8 cellular contexts compared by ENCODE assay signal in genomic region chr2:149597050-149598013, GRCh38. TPM values are rescaled to one million over a fixed set of nuclear protein-coding genes. Genes with fewer than 3 reads are reported as not detected.
DNase-seq lines count a peak whose midpoint lies in the region; ATAC-seq and TF ChIP-seq lines count a peak whose summit lies in the region.

No MANE protein-coding gene starts in this region.

- no peaks in the 10 kb centered on the region for H3K27me3 Mint-ChIP-seq in Calu3 (ENCODE audit: unreplicated experiment)
- peaks cover 21% of the 10 kb centered on the region for H3K27me3 Mint-ChIP-seq in activated CD4-positive, alpha-beta T cell treated with anti-CD3 and anti-CD28 coated beads, Interleukin-2, amount 10 ng/mL, durations not matched to agents 7 days and 5 days

- intact Hi-C loops in Calu3 (cut with micrococcal nuclease; ENCODE audit: unreplicated experiment) (loop anchor here (1.0 to 10.0 kb wide), 8 partner anchors 117 to 1640 kb away; no protein-coding TSS in a partner anchor), dorsolateral prefrontal cortex (cut with DNase I) (loop anchor here (2.0 to 5.0 kb wide), 5 partner anchors 889 to 1641 kb away; partner anchors contain the start of gene RND3 (in 2 of the 2))

- ATAC-seq in HG03558 (IDR thresholded peaks at IDR 0.05; ENCODE audit: extremely low read depth, unreplicated experiment) (peak; percentile 99), lung (ENCODE audit: insufficient read depth, low FRiP score) (peak; percentile 68)

- no peak overlapping the region for H3K4me3 Mint-ChIP-seq in Calu3 (ENCODE audit: low read depth, unreplicated experiment)
- H3K4me3 Mint-ChIP-seq in activated CD4-positive, alpha-beta T cell treated with anti-CD3 and anti-CD28 coated beads, Interleukin-2, amount 10 ng/mL, durations not matched to agents 7 days and 5 days = no peak overlapping the region

- POLR2A ChIA-PET in activated CD4-positive, alpha-beta T cell treated with anti-CD3 and anti-CD28 coated beads, Interleukin-2, amount 10 ng/mL, durations not matched to agents 7 days and 5 days (lab: Charles Lee) = no interaction called here

- no peak overlapping the region for H3K27ac Mint-ChIP-seq in Calu3 (ENCODE audit: unreplicated experiment)
- no peak overlapping the region for H3K27ac Mint-ChIP-seq in activated CD4-positive, alpha-beta T cell treated with anti-CD3 and anti-CD28 coated beads, Interleukin-2, amount 10 ng/mL, durations not matched to agents 7 days and 5 days

- DNase-seq in Calu3 = peak; percentile 66
- peak; percentile 63 for DNase-seq in GM20000 (ENCODE audit: low spot score)
- DNase-seq in NCI-H69 (lab: John Stamatoyannopoulos, UW) = peak; percentile 83
- peak; percentile 68 for DNase-seq in activated CD4-positive, alpha-beta T cell treated with anti-CD3 and anti-CD28 coated beads, Interleukin-2, amount 10 ng/mL, durations not matched to agents 7 days and 5 days
- DNase-seq in dorsolateral prefrontal cortex = peak in 3 of 10 donors; percentile 12 to 42 (median 30)
- peak; percentile 40 for DNase-seq in lung (ENCODE audit: low spot score)
- peak; percentile 48 for DNase-seq in stimulated activated CD8-positive, alpha-beta memory T cell treated with anti-CD3 and anti-CD28 coated beads, Interleukin-4, amount 100 ng/mL, for 48 hours

- WGBS in lung, 2 donors = 21 to 24% methylated on average over 12 of the region's 12 CpGs

- no peaks in the 10 kb centered on the region for H3K36me3 ChIP-seq in lung (ENCODE audit: control insufficient read depth in 2 of 2, insufficient read depth in 2 of 2, low read length in 2 of 2)

- peaks cover 37% of the 10 kb centered on the region for H3K4me1 Mint-ChIP-seq in Calu3 (ENCODE audit: low read depth, unreplicated experiment)
- peaks cover 24% of the 10 kb centered on the region for H3K4me1 Mint-ChIP-seq in activated CD4-positive, alpha-beta T cell treated with anti-CD3 and anti-CD28 coated beads, Interleukin-2, amount 10 ng/mL, durations not matched to agents 7 days and 5 days

- H3K36me3 Mint-ChIP-seq in Calu3 (ENCODE audit: insufficient read depth, unreplicated experiment) = no peaks in the 10 kb centered on the region
- no peaks in the 10 kb centered on the region for H3K36me3 Mint-ChIP-seq in activated CD4-positive, alpha-beta T cell treated with anti-CD3 and anti-CD28 coated beads, Interleukin-2, amount 10 ng/mL, durations not matched to agents 7 days and 5 days (ENCODE audit: low read depth)

- H3K4me3 ChIP-seq in dorsolateral prefrontal cortex (peak overlapping the region in 57 of 59 donors; percentile 12 to 66 (median 47)), lung (no peak overlapping the region)

- CTCF ChIA-PET in Calu3 (lab: Charles Lee) = interaction anchor here (1.0 kb wide), 2 partner anchors 767 to 1642 kb away, joined by 3 read pairs; no protein-coding TSS in a partner anchor
- CTCF ChIA-PET in activated CD4-positive, alpha-beta T cell treated with anti-CD3 and anti-CD28 coated beads, Interleukin-2, amount 10 ng/mL, durations not matched to agents 7 days and 5 days (lab: Charles Lee) = interaction anchor here (0.6 to 1.3 kb wide), 4 partner anchors 10 to 1667 kb away, joined by 3 to 6 read pairs (median 4); partner anchors contain the start of gene MMADHC

- no peaks in the 10 kb centered on the region for H3K4me1 ChIP-seq in lung (ENCODE audit: control insufficient read depth in 2 of 2, insufficient read depth in 2 of 2, low read length in 2 of 2)

- TF ChIP-seq CTCF in Calu3 (IDR thresholded peaks at IDR 0.05; ENCODE audit: unreplicated experiment) (peak; percentile 62), GM20000 (IDR thresholded peaks at IDR 0.05; ENCODE audit: extremely low read depth, missing control alignments) (peak; percentile 46), dorsolateral prefrontal cortex (IDR thresholded peaks at IDR 0.05 in 54 of 56, conservative IDR thresholded peaks at IDR 0.05 in 2 of 56; ENCODE audit: low read depth in 1 of 56, partially characterized antibody in 56 of 56) (peak; percentile 69 to 93 (median 84)), lung (IDR thresholded peaks at IDR 0.05; ENCODE audit: control extremely low read depth, extremely low read depth) (peak; percentile 81)

- BruUV-seq in Calu3 (replicated peaks; lab: Mats Ljungman, UMichigan) = no TSS peak

- H3K9me3 Mint-ChIP-seq in Calu3 (ENCODE audit: low read depth, unreplicated experiment) = peaks cover 4% of the 10 kb centered on the region
- no peaks in the 10 kb centered on the region for H3K9me3 Mint-ChIP-seq in activated CD4-positive, alpha-beta T cell treated with anti-CD3 and anti-CD28 coated beads, Interleukin-2, amount 10 ng/mL, durations not matched to agents 7 days and 5 days

- peak overlapping the region in 5 of 59 donors; percentile 4 to 23 (median 14) for H3K27ac ChIP-seq in dorsolateral prefrontal cortex
- H3K27ac ChIP-seq in lung (ENCODE audit: low read depth in 1 of 2, low read length in 1 of 2) = no peak overlapping the region

- H3K27me3 ChIP-seq in dorsolateral prefrontal cortex (no peaks in the 10 kb centered on the region), lung (ENCODE audit: control insufficient read depth, insufficient read depth) (no peaks in the 10 kb centered on the region)

- no peaks in the 10 kb centered on the region for H3K9me3 ChIP-seq in lung (ENCODE audit: control insufficient read depth in 2 of 2, insufficient read depth in 1 of 2, low read length in 1 of 2)

RNA-seq across cellular contexts. Expression of gene MMADHC, which starts 9.8 kb away (rescaled TPM):
- 88.4 and 89.8 TPM in 2 replicates for total RNA-seq in Calu3 (2022)
- total RNA-seq in activated CD4-positive, alpha-beta T cell treated with anti-CD3 and anti-CD28 coated beads, Interleukin-2, amount 10 ng/mL, durations not matched to agents 7 days and 5 days = 10 to 100 TPM; 92.8 to 94.5 TPM
- total RNA-seq in dorsolateral prefrontal cortex = 10 to 100 TPM; 27.6 to 60.1 (median 44.0) TPM
- 100 to 1,000 TPM in 1 of 2 donors, 10 to 100 TPM in 1; 74.3 to 101 TPM for total RNA-seq in lung
- 10 to 100 TPM; 34.1 to 83.1 TPM for polyA plus RNA-seq in lung
